In the genomic region with DNA sequence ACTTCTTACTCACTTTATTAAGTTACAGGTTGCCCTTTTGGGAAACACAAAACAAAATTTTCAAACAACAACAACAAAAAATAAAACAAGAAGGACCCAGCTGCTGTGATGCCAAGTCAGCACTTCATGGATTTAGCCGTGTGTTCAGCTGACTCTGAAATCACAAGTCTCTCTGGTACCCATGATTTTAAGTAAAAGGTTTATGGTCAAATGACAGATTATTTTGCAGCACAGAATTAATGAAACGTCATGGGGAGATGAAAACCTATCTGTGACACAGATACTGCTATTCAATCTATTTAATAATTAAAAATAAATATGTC, we compare ENCODE assay signal across 29 cellular contexts.
"Had no signal": no experiment of that assay in that cellular context is flagged by ENCODE, and none has a peak within 500 bp of the region (broad histone marks: within the 10 kb centered on the region; RNA-seq: fewer than 3 reads in every experiment).

No MANE protein-coding gene starts in this region.

- FAIRE-seq: keratinocyte, pancreas, small intestine, urothelium cell line had no signal

- H3K4me3 Mint-ChIP-seq: naive thymus-derived CD8-positive, alpha-beta T cell; nephron; neural crest cell; stimulated activated memory B cell treated with anti-CD40 and anti-IgM and Interleukin-4, amounts not matched to agents 10 μg/mL and 1 μg/mL and 100 μg/mL, for 72 hours; stimulated activated naive CD8-positive, alpha-beta T cell treated with anti-CD3 and anti-CD28 coated beads, Interleukin-15, amount 100 ng/mL, for 72 hours had no signal

- H3K9me3 Mint-ChIP-seq: naive thymus-derived CD8-positive, alpha-beta T cell; neural crest cell; stimulated activated naive CD8-positive, alpha-beta T cell treated with anti-CD3 and anti-CD28 coated beads, Interleukin-15, amount 100 ng/mL, for 72 hours had no signal

- H3K27ac Mint-ChIP-seq: nephron; stimulated activated memory B cell treated with anti-CD40 and anti-IgM and Interleukin-4, amounts not matched to agents 10 μg/mL and 1 μg/mL and 100 μg/mL, for 72 hours; stimulated activated naive CD8-positive, alpha-beta T cell treated with anti-CD3 and anti-CD28 coated beads, Interleukin-15, amount 100 ng/mL, for 72 hours had no signal

- H3K27me3 ChIP-seq: testis, thyroid gland had no signal

- H3K9me3 ChIP-seq: left lung, lower lobe of right lung, pancreas, prostate gland, sigmoid colon, spleen, testis, thyroid gland, transverse colon, upper lobe of left lung had no signal

- H3K36me3 ChIP-seq: left lung, lower lobe of right lung, pancreas, prostate gland, sigmoid colon, spleen, thyroid gland, transverse colon, upper lobe of left lung had no signal

- H3K36me3 Mint-ChIP-seq: naive thymus-derived CD8-positive, alpha-beta T cell; stimulated activated memory B cell treated with anti-CD40 and anti-IgM and Interleukin-4, amounts not matched to agents 10 μg/mL and 1 μg/mL and 100 μg/mL, for 72 hours had no signal

- DNase-seq: hippocampal formation; kidney glomerular epithelial cell; left colon; left lung; lower lobe of right lung; mammary epithelial cell; mesenchymal stem cell; nucleus accumbens; pancreas; retina; right cardiac atrium; sigmoid colon; small intestine; spleen; stimulated activated CD4-positive, alpha-beta T cell treated with anti-CD3 and anti-CD28 coated beads, Interleukin-4, amount 100 ng/mL, for 24 hours; stimulated activated CD8-positive, alpha-beta memory T cell treated with anti-CD3 and anti-CD28 coated beads, Interleukin-4, amount 100 ng/mL, for 48 hours; stimulated activated naive CD4-positive, alpha-beta T cell treated with Interleukin-2 at 50 U/mL for 16 hours; stimulated activated naive CD8-positive, alpha-beta T cell treated with anti-CD3 and anti-CD28 coated beads, Interleukin-15, amount 100 ng/mL, for 72 hours; testis; thyroid gland; transverse colon; upper lobe of left lung had no signal

- H3K4me1 ChIP-seq: left lung, lower lobe of right lung, pancreas, prostate gland, sigmoid colon, testis, transverse colon, upper lobe of left lung had no signal

- ATAC-seq: left colon; left lung; lower lobe of right lung; pancreas; right cardiac atrium; stimulated activated memory B cell treated with anti-CD40 and anti-IgM and Interleukin-4, amounts not matched to agents 10 μg/mL and 1 μg/mL and 100 μg/mL, for 72 hours; stimulated activated naive CD8-positive, alpha-beta T cell treated with anti-CD3 and anti-CD28 coated beads, Interleukin-15, amount 100 ng/mL, for 72 hours had no signal

- H3K27ac ChIP-seq: left lung, lower lobe of right lung, pancreas, prostate gland, sigmoid colon, spleen, testis, thyroid gland, transverse colon, upper lobe of left lung had no signal

- H3K4me3 ChIP-seq: left lung, lower lobe of right lung, pancreas, prostate gland, sigmoid colon, spleen, testis, thyroid gland, transverse colon, upper lobe of left lung had no signal
